In genomic region chr6:157263881-157264397, GRCh38 we compare ENCODE assay signal across 2 cellular contexts.
TF ChIP-seq lines count a peak whose summit lies in the region.

No MANE protein-coding gene starts in this region.

TF ChIP-seq in HepG2, 621 proteins besides CTCF, POLR2A, EP300 and RAD21:
- TF ChIP-seq TOPORS (CRISPR knock-in tag; IDR thresholded peaks at IDR 0.05) (no peak), ZNF605 (CRISPR knock-in tag; IDR thresholded peaks at IDR 0.05) (0 out of 2 replicates have a peak, but pooled peaks have one; percentile 43), ZNF770 (CRISPR knock-in tag; IDR thresholded peaks at IDR 0.05) (0 out of 2 replicates have a peak, but pooled peaks have one; percentile 14), ZNF775 (CRISPR knock-in tag; IDR thresholded peaks at IDR 0.05; ENCODE audit: borderline replicate concordance) (no peak)

TF ChIP-seq in K562, 482 proteins besides CTCF, POLR2A, EP300 and RAD21:
- no peak for TF ChIP-seq DIDO1 (tag; IDR thresholded peaks at IDR 0.05; ENCODE audit: low read depth)
- TF ChIP-seq ETS2 (tag; IDR thresholded peaks at IDR 0.05; ENCODE audit: borderline replicate concordance, poor library complexity, severe bottlenecking) = no peak
- 0 out of 2 replicates have a peak, but pooled peaks have one; percentile 27 for TF ChIP-seq HDAC2 (IDR thresholded peaks at IDR 0.05)
- peak in 1 of 2 experiments; percentile 48; a peak in 1 of 4 replicates for TF ChIP-seq RCOR1 (IDR thresholded peaks at IDR 0.05; ENCODE audit: borderline replicate concordance in 1 of 2, low read depth in 2 of 2, low read length in 2 of 2)
- TF ChIP-seq CBFA2T3 (IDR thresholded peaks at IDR 0.05) = 0 out of 2 replicates have a peak, but pooled peaks have one; percentile 4
- TF ChIP-seq KDM1A (IDR thresholded peaks at IDR 0.05) = peak; percentile 86 to 87
- TF ChIP-seq PHF21A (IDR thresholded peaks at IDR 0.05; ENCODE audit: borderline replicate concordance, low read depth) = peak; percentile 90
